8 cellular contexts compared by ENCODE assay signal in the genomic region with DNA sequence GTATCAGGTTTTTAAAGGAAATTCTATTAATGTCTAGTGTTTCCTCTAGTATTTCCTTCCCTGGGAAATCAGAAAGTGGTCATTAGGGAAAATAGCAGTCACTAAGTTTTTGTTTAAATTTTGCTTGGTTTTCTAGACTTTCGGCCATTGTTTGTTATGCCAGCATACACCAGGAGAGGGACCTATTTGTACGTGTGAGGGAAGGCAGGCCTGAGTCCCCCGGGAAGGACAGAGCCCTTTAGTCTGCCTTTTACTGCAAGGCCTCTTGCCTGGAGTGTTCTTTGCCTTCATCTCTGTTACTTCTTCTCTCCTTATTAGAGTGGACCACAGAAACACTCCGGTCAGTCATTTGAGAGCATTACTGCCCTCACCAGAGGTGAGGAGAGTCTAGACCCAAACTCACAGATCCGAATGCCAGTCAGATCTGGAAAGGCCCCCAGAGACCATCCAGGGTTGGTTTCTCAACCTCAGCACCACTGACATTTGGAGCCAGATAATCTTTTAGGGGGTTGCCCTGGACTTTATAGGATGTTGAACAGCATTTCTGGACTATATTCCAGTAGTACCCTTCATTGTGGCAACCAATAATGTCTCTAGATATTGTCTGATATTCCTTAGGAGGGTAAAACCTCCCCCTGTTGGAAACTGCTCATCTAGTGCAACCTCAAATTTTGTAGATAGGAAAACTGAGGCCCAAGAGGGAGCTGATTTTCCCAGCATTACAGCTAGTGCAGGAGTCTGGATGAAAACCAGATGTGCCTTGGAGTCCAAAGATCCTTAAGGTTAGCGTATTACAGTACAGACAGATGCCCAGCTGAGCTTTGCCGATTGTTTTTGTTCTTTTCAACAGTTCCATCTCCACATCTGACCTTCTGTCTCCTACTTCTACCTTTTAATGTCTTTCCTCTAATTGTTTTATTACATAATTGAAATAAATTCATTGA.
A peak's percentile ranks its signal among the peaks of the same experiment; 100 is the strongest.
DNase-seq lines count a peak whose midpoint lies in the region; ATAC-seq and TF ChIP-seq lines count a peak whose summit lies in the region.

No MANE protein-coding gene starts in this region.

- no peaks in the 10 kb centered on the region for H3K9me3 Mint-ChIP-seq in neural crest cell

- H3K27ac Mint-ChIP-seq in neural crest cell (ENCODE audit: unreplicated experiment), result peak overlapping the region; percentile 5

- no peak overlapping the region for H2AFZ ChIP-seq in DND-41 (ENCODE audit: low read depth, low read length)

- H3K4me1 Mint-ChIP-seq in neural crest cell, result peaks cover 33% of the 10 kb centered on the region

- H3K27ac ChIP-seq in DND-41 (ENCODE audit: low read length), result no peak overlapping the region

- H3K9me3 ChIP-seq in DND-41 (ENCODE audit: insufficient read depth, low read length, severe bottlenecking), result no peaks in the 10 kb centered on the region

- TF ChIP-seq CTCF in DND-41 (IDR thresholded peaks at IDR 0.05; ENCODE audit: borderline replicate concordance, extremely low read depth, low read length, poor library complexity, severe bottlenecking) (peak; percentile 27), neural crest cell (conservative IDR thresholded peaks at IDR 0.05) (peak; percentile 55)

- peaks cover 97% of the 10 kb centered on the region for H3K36me3 ChIP-seq in DND-41 (ENCODE audit: insufficient read depth, low read length)

- H3K36me3 Mint-ChIP-seq in neural crest cell (ENCODE audit: low read depth), result peaks cover 7% of the 10 kb centered on the region

- H3K4me3 Mint-ChIP-seq in neural crest cell, result no peak overlapping the region

- H3K4me3 ChIP-seq in DND-41 (ENCODE audit: low read depth in 1 of 2, low read length in 2 of 2), result no peak overlapping the region

- no peak overlapping the region for H3K9ac ChIP-seq in DND-41 (ENCODE audit: low read depth, low read length)

- no peaks in the 10 kb centered on the region for H4K20me1 ChIP-seq in DND-41 (ENCODE audit: insufficient read depth, low read length)

- no peak overlapping the region for H3K4me2 ChIP-seq in DND-41 (ENCODE audit: insufficient read depth, low read length)

- no peak for DNase-seq in DND-41
- peak; percentile 48 for DNase-seq in NCI-H69 (lab: John Stamatoyannopoulos, UW)
- peak; percentile 20 for DNase-seq in neural crest cell (ENCODE audit: low read depth, low spot score)
- no peak for DNase-seq in mesenteric fat pad (ENCODE audit: low spot score)
- no peak for DNase-seq in NOMO-1 treated with DMSO at 0.1 percent for 48 hours (lab: John Stamatoyannopoulos, UW; ENCODE audit: unreplicated experiment)

- no peaks in the 10 kb centered on the region for H3K27me3 ChIP-seq in DND-41 (ENCODE audit: insufficient read depth, low read length, poor library complexity)

- no peaks in the 10 kb centered on the region for H3K27me3 Mint-ChIP-seq in neural crest cell (ENCODE audit: low read depth)

- no peaks in the 10 kb centered on the region for H3K79me2 ChIP-seq in DND-41 (ENCODE audit: insufficient read depth, low read length)

- no peaks in the 10 kb centered on the region for H3K4me1 ChIP-seq in DND-41 (ENCODE audit: insufficient read depth, low read length)

- ATAC-seq in DND-41 (ENCODE audit: insufficient read depth, low read depth), result no peak
- peak; percentile 28 for ATAC-seq in esophagus mucosa
- ATAC-seq in GM18520 (IDR thresholded peaks at IDR 0.05; ENCODE audit: unreplicated experiment), result no peak
- ATAC-seq in activated CD4-positive, CD25-positive, alpha-beta regulatory T cell treated with anti-CD3 and anti-CD28 coated beads, Interleukin-2, amount 50 U/mL, for 24 hours, result no peak

Comparison
In these comparisons a context has a peak if more than half of its experiments do, and no peak if none do; other contexts are left out.
1. DNase-seq: peak in NCI-H69 (single experiment) and neural crest cell (single experiment); none in DND-41 (single experiment), mesenteric fat pad (single experiment) and NOMO-1 treated with DMSO at 0.1 percent for 48 hours (single experiment).